In the genomic region with DNA sequence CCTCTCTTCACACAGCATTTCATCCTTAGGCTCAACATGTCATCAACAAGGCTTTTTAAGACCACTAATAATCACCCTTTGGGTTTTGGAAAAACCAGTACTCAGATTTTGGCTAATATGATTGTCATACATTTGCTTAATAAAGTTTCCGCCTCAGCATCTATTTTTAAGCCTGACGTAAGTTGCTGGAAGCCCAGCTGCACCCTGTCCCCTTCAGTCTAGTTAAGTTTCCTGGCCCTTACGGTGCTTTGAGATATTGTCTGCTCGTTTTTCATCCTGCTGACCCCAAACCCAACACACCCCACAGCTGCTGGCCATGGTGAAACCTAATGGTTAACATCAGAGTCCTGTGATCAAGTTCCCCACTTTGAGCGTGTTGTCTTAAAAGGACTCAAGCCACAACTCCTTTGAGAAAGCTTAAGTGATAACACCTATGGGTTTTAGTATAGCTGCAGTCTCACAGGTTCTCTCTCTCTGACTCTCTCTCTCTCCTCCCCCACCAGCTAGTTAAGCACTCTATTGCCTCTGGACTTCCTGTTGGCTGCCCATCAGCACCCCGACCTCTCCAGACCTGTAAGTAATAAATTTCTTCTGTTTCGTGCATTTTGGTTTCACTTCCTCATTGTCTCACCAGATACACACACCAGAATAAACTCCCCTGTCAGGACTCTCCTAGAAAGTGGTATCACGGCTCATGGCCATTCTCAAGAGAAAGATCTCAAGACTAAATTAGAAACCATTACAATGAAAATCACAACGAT, we compare ENCODE assay signal across 11 cellular contexts.
DNase-seq lines count a peak whose midpoint lies in the region; ATAC-seq and TF ChIP-seq lines count a peak whose summit lies in the region.
"Had no signal": no experiment of that assay in that cellular context is flagged by ENCODE, and none has a peak within 500 bp of the region (broad histone marks: within the 10 kb centered on the region; RNA-seq: fewer than 3 reads in every experiment).

No MANE protein-coding gene starts in this region.

- H3K4me3 ChIP-seq in mammary epithelial cell (replicated peaks in 1 of 3; ENCODE audit: insufficient read depth in 1 of 3, low read depth in 2 of 3, low read length in 3 of 3) = no peak overlapping the region
- no peak overlapping the region for H3K4me3 ChIP-seq in PC-9
- H3K4me3 ChIP-seq: tibial nerve had no signal

- WGBS in mammary epithelial cell (ENCODE audit: low coverage, missing lambda C conversion rate) = 47% methylated on average over 9 of the region's 9 CpGs

- H3K4me1 Mint-ChIP-seq in MCF 10A (ENCODE audit: insufficient read depth, unreplicated experiment) (peaks cover 17% of the 10 kb centered on the region), glutamatergic neuron (ENCODE audit: low read depth, unreplicated experiment) (no peaks in the 10 kb centered on the region)
- H3K4me1 Mint-ChIP-seq: immature natural killer cell had no signal

- H3K27me3 Mint-ChIP-seq in MCF 10A (ENCODE audit: insufficient read depth, unreplicated experiment) (no peaks in the 10 kb centered on the region), glutamatergic neuron (ENCODE audit: unreplicated experiment) (no peaks in the 10 kb centered on the region)

- H3K9me2 ChIP-seq in PC-9 (ENCODE audit: insufficient read depth) = no peaks in the 10 kb centered on the region

- in situ Hi-C loops in mammary epithelial cell (cut with MboI; ENCODE audit: low sequenced_read_pairs in 2 of 2) = no loop called here

- TF ChIP-seq CTCF in MCF 10A (IDR thresholded peaks at IDR 0.05; ENCODE audit: unreplicated experiment) = no peak
- TF ChIP-seq CTCF in mammary epithelial cell (conservative IDR thresholded peaks at IDR 0.05 in 1 of 2, IDR thresholded peaks at IDR 0.05 in 1 of 2; ENCODE audit: extremely low read depth in 1 of 2, insufficient read depth in 1 of 2, low read depth in 1 of 2, low read length in 2 of 2) = no peak
- TF ChIP-seq CTCF in PC-9 (conservative IDR thresholded peaks at IDR 0.05) = no peak
- TF ChIP-seq CTCF in glutamatergic neuron (IDR thresholded peaks at IDR 0.05; ENCODE audit: partially characterized antibody, unreplicated experiment) = no peak

- CTCF ChIA-PET in MCF 10A (lab: Yijun Ruan, JAX) (no interaction called here), mammary epithelial cell (lab: Charles Lee; ENCODE audit: low non-redundant PET) (no interaction called here), PC-9 (lab: Charles Lee) (no interaction called here)

- dilution Hi-C loops in mammary epithelial cell (cut with HindIII; ENCODE audit: low sequenced_read_pairs) = no loop called here

- H3K79me2 ChIP-seq in mammary epithelial cell (ENCODE audit: insufficient read depth, low read length) (no peaks in the 10 kb centered on the region), PC-9 (ENCODE audit: low read depth) (no peaks in the 10 kb centered on the region)

- H3K9me3 Mint-ChIP-seq in MCF 10A (ENCODE audit: unreplicated experiment) = peaks cover 14% of the 10 kb centered on the region
- no peaks in the 10 kb centered on the region for H3K9me3 Mint-ChIP-seq in glutamatergic neuron (ENCODE audit: unreplicated experiment)

- H3K4me1 ChIP-seq in mammary epithelial cell (ENCODE audit: insufficient read depth, low read length) (no peaks in the 10 kb centered on the region), PC-9 (replicated peaks; ENCODE audit: insufficient read depth) (no peaks in the 10 kb centered on the region)
- H3K4me1 ChIP-seq: tibial nerve had no signal

- H3K9me3 ChIP-seq in mammary epithelial cell (replicated peaks; ENCODE audit: insufficient read depth, low read length) (peaks cover 7% of the 10 kb centered on the region), PC-9 (ENCODE audit: insufficient read depth, low read depth) (no peaks in the 10 kb centered on the region)
- H3K9me3 ChIP-seq: tibial nerve had no signal

- no peak overlapping the region for H3K9ac ChIP-seq in mammary epithelial cell (ENCODE audit: insufficient read depth, low read length)

- POLR2A ChIA-PET in MCF 10A (lab: Yijun Ruan, JAX) (no interaction called here), PC-9 (lab: Charles Lee; ENCODE audit: unreplicated experiment) (no interaction called here)

- H3K4me2 ChIP-seq in mammary epithelial cell (ENCODE audit: insufficient read depth, low read depth, low read length) (no peak overlapping the region), PC-9 (peak overlapping the region; percentile 34; the same call in 1 of the 2 replicates)

- ATAC-seq in HG03103 (IDR thresholded peaks at IDR 0.05; ENCODE audit: low read depth, unreplicated experiment) = peak; percentile 88
- ATAC-seq in HG02642 (IDR thresholded peaks at IDR 0.05; ENCODE audit: poor library complexity, unreplicated experiment) = no peak

- BruUV-seq in MCF 10A (replicated peaks; lab: Mats Ljungman, UMichigan) (no TSS peak), mammary epithelial cell (replicated peaks; lab: Mats Ljungman, UMichigan) (no TSS peak), PC-9 (replicated peaks; lab: Mats Ljungman, UMichigan) (no TSS peak)

- H3K36me3 Mint-ChIP-seq in MCF 10A (ENCODE audit: insufficient read depth, unreplicated experiment) = no peaks in the 10 kb centered on the region
- no peaks in the 10 kb centered on the region for H3K36me3 Mint-ChIP-seq in glutamatergic neuron (ENCODE audit: unreplicated experiment)
- H3K36me3 Mint-ChIP-seq: immature natural killer cell had no signal

- H3K27me3 ChIP-seq in mammary epithelial cell (ENCODE audit: insufficient read depth, low read length) = no peaks in the 10 kb centered on the region
- 0 out of 2 replicates have a peak, but pooled peaks cover 4% of the 10 kb centered on the region for H3K27me3 ChIP-seq in PC-9 (ENCODE audit: insufficient read depth, low read depth)
- H3K27me3 ChIP-seq: tibial nerve had no signal

- no peak overlapping the region for H2AFZ ChIP-seq in mammary epithelial cell (ENCODE audit: low read depth, low read length)
- H2AFZ ChIP-seq in PC-9 = no peak overlapping the region

- no peaks in the 10 kb centered on the region for H3K36me3 ChIP-seq in mammary epithelial cell (ENCODE audit: insufficient read depth, low read length)
- no peaks in the 10 kb centered on the region for H3K36me3 ChIP-seq in PC-9 (ENCODE audit: low read depth)
- H3K36me3 ChIP-seq: tibial nerve had no signal

- no peak overlapping the region for H3K27ac ChIP-seq in mammary epithelial cell (ENCODE audit: insufficient read depth, low read depth, low read length)
- H3K27ac ChIP-seq in PC-9 = no peak overlapping the region
- H3K27ac ChIP-seq: tibial nerve had no signal

- intact Hi-C loops in MCF 10A (cut with micrococcal nuclease) (no loop called here), mammary epithelial cell (cut with micrococcal nuclease) (no loop called here), PC-9 (cut with micrococcal nuclease; ENCODE audit: unreplicated experiment) (no loop called here)

- H3K27ac Mint-ChIP-seq in MCF 10A (ENCODE audit: low read depth, unreplicated experiment) = no peak overlapping the region
- no peak overlapping the region for H3K27ac Mint-ChIP-seq in glutamatergic neuron (ENCODE audit: unreplicated experiment)
- H3K27ac Mint-ChIP-seq: immature natural killer cell had no signal

- peak overlapping the region; percentile 55 for H3K4me3 Mint-ChIP-seq in MCF 10A (ENCODE audit: unreplicated experiment)
- no peak overlapping the region for H3K4me3 Mint-ChIP-seq in glutamatergic neuron (ENCODE audit: unreplicated experiment)
- H3K4me3 Mint-ChIP-seq: immature natural killer cell had no signal

- no peaks in the 10 kb centered on the region for H4K20me1 ChIP-seq in mammary epithelial cell (ENCODE audit: insufficient read depth, low read length)
- no peaks in the 10 kb centered on the region for H4K20me1 ChIP-seq in PC-9 (ENCODE audit: insufficient read depth)

- peak; percentile 7 for DNase-seq in MCF 10A (ENCODE audit: unreplicated experiment)
- no peak for DNase-seq in mammary epithelial cell
- DNase-seq in PC-9 = no peak
- no peak for DNase-seq in glutamatergic neuron
- no peak for DNase-seq in NCI-H146 (lab: John Stamatoyannopoulos, UW)
- DNase-seq in activated CD4-positive, alpha-beta T cell treated with anti-CD3 and anti-CD28 coated beads for 1 hour = no peak
- DNase-seq: immature natural killer cell, nucleus accumbens had no signal

- H3F3A ChIP-seq in PC-9 (ENCODE audit: insufficient read depth, low read depth) = no peaks in the 10 kb centered on the region
